Comparison of ENCODE assay signal across 1 cellular context in genomic region chr12:54258286-54258685, GRCh38.
TF ChIP-seq lines count a peak whose summit lies in the region.

No MANE protein-coding gene starts in this region.

TF ChIP-seq in GM23338, 12 proteins besides CTCF, POLR2A, EP300 and RAD21 (continued from another document):
- TF ChIP-seq, protein P1, sequence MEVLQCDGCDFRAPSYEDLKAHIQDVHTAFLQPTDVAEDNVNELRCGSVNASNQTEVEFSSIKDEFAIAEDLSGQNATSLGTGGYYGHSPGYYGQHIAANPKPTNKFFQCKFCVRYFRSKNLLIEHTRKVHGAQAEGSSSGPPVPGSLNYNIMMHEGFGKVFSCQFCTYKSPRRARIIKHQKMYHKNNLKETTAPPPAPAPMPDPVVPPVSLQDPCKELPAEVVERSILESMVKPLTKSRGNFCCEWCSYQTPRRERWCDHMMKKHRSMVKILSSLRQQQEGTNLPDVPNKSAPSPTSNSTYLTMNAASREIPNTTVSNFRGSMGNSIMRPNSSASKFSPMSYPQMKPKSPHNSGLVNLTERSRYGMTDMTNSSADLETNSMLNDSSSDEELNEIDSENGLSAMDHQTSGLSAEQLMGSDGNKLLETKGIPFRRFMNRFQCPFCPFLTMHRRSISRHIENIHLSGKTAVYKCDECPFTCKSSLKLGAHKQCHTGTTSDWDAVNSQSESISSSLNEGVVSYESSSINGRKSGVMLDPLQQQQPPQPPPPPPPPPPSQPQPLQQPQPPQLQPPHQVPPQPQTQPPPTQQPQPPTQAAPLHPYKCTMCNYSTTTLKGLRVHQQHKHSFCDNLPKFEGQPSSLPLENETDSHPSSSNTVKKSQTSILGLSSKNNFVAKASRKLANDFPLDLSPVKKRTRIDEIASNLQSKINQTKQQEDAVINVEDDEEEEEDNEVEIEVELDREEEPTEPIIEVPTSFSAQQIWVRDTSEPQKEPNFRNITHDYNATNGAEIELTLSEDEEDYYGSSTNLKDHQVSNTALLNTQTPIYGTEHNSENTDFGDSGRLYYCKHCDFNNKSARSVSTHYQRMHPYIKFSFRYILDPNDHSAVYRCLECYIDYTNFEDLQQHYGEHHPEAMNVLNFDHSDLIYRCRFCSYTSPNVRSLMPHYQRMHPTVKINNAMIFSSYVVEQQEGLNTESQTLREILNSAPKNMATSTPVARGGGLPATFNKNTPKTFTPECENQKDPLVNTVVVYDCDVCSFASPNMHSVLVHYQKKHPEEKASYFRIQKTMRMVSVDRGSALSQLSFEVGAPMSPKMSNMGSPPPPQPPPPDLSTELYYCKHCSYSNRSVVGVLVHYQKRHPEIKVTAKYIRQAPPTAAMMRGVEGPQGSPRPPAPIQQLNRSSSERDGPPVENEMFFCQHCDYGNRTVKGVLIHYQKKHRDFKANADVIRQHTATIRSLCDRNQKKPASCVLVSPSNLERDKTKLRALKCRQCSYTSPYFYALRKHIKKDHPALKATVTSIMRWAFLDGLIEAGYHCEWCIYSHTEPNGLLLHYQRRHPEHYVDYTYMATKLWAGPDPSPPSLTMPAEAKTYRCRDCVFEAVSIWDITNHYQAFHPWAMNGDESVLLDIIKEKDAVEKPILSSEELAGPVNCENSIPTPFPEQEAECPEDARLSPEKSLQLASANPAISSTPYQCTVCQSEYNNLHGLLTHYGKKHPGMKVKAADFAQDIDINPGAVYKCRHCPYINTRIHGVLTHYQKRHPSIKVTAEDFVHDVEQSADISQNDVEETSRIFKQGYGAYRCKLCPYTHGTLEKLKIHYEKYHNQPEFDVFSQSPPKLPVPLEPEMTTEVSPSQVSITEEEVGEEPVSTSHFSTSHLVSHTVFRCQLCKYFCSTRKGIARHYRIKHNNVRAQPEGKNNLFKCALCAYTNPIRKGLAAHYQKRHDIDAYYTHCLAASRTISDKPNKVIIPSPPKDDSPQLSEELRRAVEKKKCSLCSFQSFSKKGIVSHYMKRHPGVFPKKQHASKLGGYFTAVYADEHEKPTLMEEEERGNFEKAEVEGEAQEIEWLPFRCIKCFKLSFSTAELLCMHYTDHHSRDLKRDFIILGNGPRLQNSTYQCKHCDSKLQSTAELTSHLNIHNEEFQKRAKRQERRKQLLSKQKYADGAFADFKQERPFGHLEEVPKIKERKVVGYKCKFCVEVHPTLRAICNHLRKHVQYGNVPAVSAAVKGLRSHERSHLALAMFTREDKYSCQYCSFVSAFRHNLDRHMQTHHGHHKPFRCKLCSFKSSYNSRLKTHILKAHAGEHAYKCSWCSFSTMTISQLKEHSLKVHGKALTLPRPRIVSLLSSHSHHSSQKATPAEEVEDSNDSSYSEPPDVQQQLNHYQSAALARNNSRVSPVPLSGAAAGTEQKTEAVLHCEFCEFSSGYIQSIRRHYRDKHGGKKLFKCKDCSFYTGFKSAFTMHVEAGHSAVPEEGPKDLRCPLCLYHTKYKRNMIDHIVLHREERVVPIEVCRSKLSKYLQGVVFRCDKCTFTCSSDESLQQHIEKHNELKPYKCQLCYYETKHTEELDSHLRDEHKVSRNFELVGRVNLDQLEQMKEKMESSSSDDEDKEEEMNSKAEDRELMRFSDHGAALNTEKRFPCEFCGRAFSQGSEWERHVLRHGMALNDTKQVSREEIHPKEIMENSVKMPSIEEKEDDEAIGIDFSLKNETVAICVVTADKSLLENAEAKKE (CRISPR knock-in tag; IDR thresholded peaks at IDR 0.05), result no peak
- TF ChIP-seq ZNF114 (CRISPR knock-in tag; IDR thresholded peaks at IDR 0.05), result no peak
- TF ChIP-seq STAT1 (IDR thresholded peaks at IDR 0.05; ENCODE audit: unreplicated experiment), result no peak
- no peak for TF ChIP-seq CREB1 (CRISPR knock-in tag; IDR thresholded peaks at IDR 0.05; ENCODE audit: low read depth)
- no peak for TF ChIP-seq ZNF331 (CRISPR knock-in tag; IDR thresholded peaks at IDR 0.05; ENCODE audit: low read depth)
- no peak for TF ChIP-seq EZH2 (IDR thresholded peaks at IDR 0.05; ENCODE audit: low read depth, unreplicated experiment)
- no peak for TF ChIP-seq NANOG (IDR thresholded peaks at IDR 0.05; ENCODE audit: borderline replicate concordance)
- TF ChIP-seq EZH2phosphoT487 (IDR thresholded peaks at IDR 0.05; ENCODE audit: unreplicated experiment), result no peak
- no peak for TF ChIP-seq POLR2AphosphoS5 (IDR thresholded peaks at IDR 0.05; ENCODE audit: low read depth)
- TF ChIP-seq ETS1 (IDR thresholded peaks at IDR 0.05), result no peak
